ENCODE assay signal across 8 cellular contexts in genomic region chr17:34420254-34420766, GRCh38.
DNase-seq lines count a peak whose midpoint lies in the region; ATAC-seq and TF ChIP-seq lines count a peak whose summit lies in the region.

No MANE protein-coding gene starts in this region.

- peak; percentile 96 for TF ChIP-seq CTCF in GM12864 (IDR thresholded peaks at IDR 0.05; ENCODE audit: low read depth, low read length, missing control alignments)

- ATAC-seq in HG03025 (IDR thresholded peaks at IDR 0.05; ENCODE audit: low FRiP score, unreplicated experiment): no peak

- no peak overlapping the region for H3K4me3 ChIP-seq in GM12864 (ENCODE audit: low read depth, low read length)

- DNase-seq in GM12864 (ENCODE audit: low read depth) (peak; percentile 16), NCI-H128 (lab: John Stamatoyannopoulos, UW; ENCODE audit: unreplicated experiment) (peak; percentile 4), T1000 (lab: John Stamatoyannopoulos, UW) (peak; percentile 45), astrocyte of the hippocampus (ENCODE audit: low read depth, low spot score) (peak; percentile 81), iPS-NIHi11 (ENCODE audit: low spot score) (peak; percentile 82), COR-L47 (lab: John Stamatoyannopoulos, UW) (no peak)
- peak; percentile 56 for DNase-seq in stimulated activated CD4-positive, alpha-beta T cell treated with anti-CD3 and anti-CD28 coated beads, Interleukin-12 subunit alpha, Interleukin-12 subunit beta, amount 100 ng/mL, for 4 hours
